Comparison of ENCODE assay signal across 13 cellular contexts in genomic region chr3:49787536-49787935, GRCh38. TPM values are rescaled to one million over a fixed set of nuclear protein-coding genes. Genes with fewer than 3 reads are reported as not detected.
A peak's percentile ranks its signal among the peaks of the same experiment; 100 is the strongest.
DNase-seq lines count a peak whose midpoint lies in the region; ATAC-seq and TF ChIP-seq lines count a peak whose summit lies in the region.
"Had no signal": no experiment of that assay in that cellular context is flagged by ENCODE, and none has a peak within 500 bp of the region (broad histone marks: within the 10 kb centered on the region; RNA-seq: fewer than 3 reads in every experiment).

No MANE protein-coding gene starts in this region.

- no peaks in the 10 kb centered on the region for H3K27me3 ChIP-seq in neural progenitor cell

- TF ChIP-seq CTCF in 22Rv1 (IDR thresholded peaks at IDR 0.05), result no peak
- TF ChIP-seq CTCF in Calu3 (IDR thresholded peaks at IDR 0.05; ENCODE audit: unreplicated experiment), result no peak
- TF ChIP-seq CTCF in neural progenitor cell (IDR thresholded peaks at IDR 0.05), result no peak

- H3K9me3 ChIP-seq in neural progenitor cell (ENCODE audit: low read depth), result no peaks in the 10 kb centered on the region

- ATAC-seq in GM18868 (IDR thresholded peaks at IDR 0.05; ENCODE audit: unreplicated experiment), result no peak
- no peak for ATAC-seq in HG03521 (IDR thresholded peaks at IDR 0.05; ENCODE audit: unreplicated experiment)

- intact Hi-C loops in Calu3 (cut with micrococcal nuclease; ENCODE audit: unreplicated experiment), result no loop called here

- DNase-seq in Calu3 (no peak), caudate nucleus (lab: John Stamatoyannopoulos, UW) (no peak), neural progenitor cell (ENCODE audit: low spot score) (no peak), amygdala (lab: John Stamatoyannopoulos, UW) (no peak), SIG-M5 treated with dmso at 0.1 percent for 504 hours (lab: John Stamatoyannopoulos, UW; ENCODE audit: unreplicated experiment) (no peak)
- DNase-seq: activated CD4-positive, alpha-beta T cell treated with anti-CD3 and anti-CD28 coated beads for 1 hour; NCI-H1436; NCI-H526 treated with DMSO at 0.1 percent for 48 hours had no signal

- no peak overlapping the region for H2AFZ ChIP-seq in neural progenitor cell (replicated peaks)

- no TSS peak for BruUV-seq in Calu3 (replicated peaks; lab: Mats Ljungman, UMichigan)

- H3K4me3 Mint-ChIP-seq in Calu3 (ENCODE audit: low read depth, unreplicated experiment), result peak overlapping the region; percentile 79
- peak overlapping the region; percentile 94 for H3K4me3 Mint-ChIP-seq in neural progenitor cell

- CTCF ChIA-PET in Calu3 (lab: Charles Lee), result no interaction called here

- no peak overlapping the region for H3K4me3 ChIP-seq in neural progenitor cell

- H3K27ac ChIP-seq in 22Rv1 (peak overlapping the region; percentile 71), caudate nucleus (ENCODE audit: low read depth, low read length) (peak overlapping the region; percentile 99), neural progenitor cell (no peak overlapping the region)

- no peak overlapping the region for H3K9ac ChIP-seq in neural progenitor cell

- H3K9me3 Mint-ChIP-seq in Calu3 (ENCODE audit: low read depth, unreplicated experiment), result peaks cover 2% of the 10 kb centered on the region
- H3K9me3 Mint-ChIP-seq in neural progenitor cell, result no peaks in the 10 kb centered on the region
- H3K9me3 Mint-ChIP-seq: mesothelial cell of epicardium had no signal

- H4K20me1 ChIP-seq in neural progenitor cell (ENCODE audit: low read depth), result peaks cover 6% of the 10 kb centered on the region

- H3K27me3 Mint-ChIP-seq in Calu3 (ENCODE audit: unreplicated experiment) (peaks cover 23% of the 10 kb centered on the region), neural progenitor cell (ENCODE audit: insufficient read depth, low read depth) (peaks cover 8% of the 10 kb centered on the region)

- H3K36me3 Mint-ChIP-seq in Calu3 (ENCODE audit: insufficient read depth, unreplicated experiment) (peaks cover 39% of the 10 kb centered on the region), neural progenitor cell (peaks cover 10% of the 10 kb centered on the region)

- H3K4me2 ChIP-seq in neural progenitor cell, result no peak overlapping the region

- H3F3A ChIP-seq in neural progenitor cell (ENCODE audit: low read depth), result peaks cover 5% of the 10 kb centered on the region

- no peaks in the 10 kb centered on the region for H3K36me3 ChIP-seq in neural progenitor cell

- H3K4me1 Mint-ChIP-seq in Calu3 (ENCODE audit: low read depth, unreplicated experiment) (no peaks in the 10 kb centered on the region), neural progenitor cell (peaks cover 35% of the 10 kb centered on the region)

- H3K4me1 ChIP-seq in neural progenitor cell, result no peaks in the 10 kb centered on the region

- peaks cover 38% of the 10 kb centered on the region for H3K79me2 ChIP-seq in neural progenitor cell (ENCODE audit: low read depth)

- peak overlapping the region; percentile 88 for H3K27ac Mint-ChIP-seq in Calu3 (ENCODE audit: unreplicated experiment)
- no peak overlapping the region for H3K27ac Mint-ChIP-seq in neural progenitor cell

RNA-seq across cellular contexts. Expression of gene IP6K1, which starts 1.2 kb away (rescaled TPM):
- total RNA-seq in Calu3 (2022) (30.3 and 31.8 TPM in 2 replicates), neural progenitor cell (ENCODE audit: low replicate concordance) (26.3 and 41.2 TPM in 2 replicates)

RNA-seq across cellular contexts. Expression of gene CDHR4, which starts 12.1 kb away (rescaled TPM):
- not detected in 2 replicates for total RNA-seq in Calu3 (2022)
- total RNA-seq in neural progenitor cell (ENCODE audit: low replicate concordance), result 0.12 TPM in 1 of 2 replicates, not detected in the other
- total RNA-seq: SK-MEL-5 had no signal

RNA-seq across cellular contexts. Expression of gene INKA1, which starts 15.5 kb away (rescaled TPM):
- total RNA-seq in Calu3 (2022) (0.35 TPM in 1 of 2 replicates, not detected in the other), neural progenitor cell (ENCODE audit: low replicate concordance) (0.84 TPM in 1 of 2 replicates, not detected in the other)

RNA-seq across cellular contexts. Expression of gene UBA7, which starts 26.2 kb away (rescaled TPM):
- 26.3 and 40.9 TPM in 2 replicates for total RNA-seq in Calu3 (2022)
- total RNA-seq in neural progenitor cell (ENCODE audit: low replicate concordance), result 0.47 and 4.3 TPM in 2 replicates
